Comparison of ENCODE assay signal across 21 cellular contexts in the genomic region with DNA sequence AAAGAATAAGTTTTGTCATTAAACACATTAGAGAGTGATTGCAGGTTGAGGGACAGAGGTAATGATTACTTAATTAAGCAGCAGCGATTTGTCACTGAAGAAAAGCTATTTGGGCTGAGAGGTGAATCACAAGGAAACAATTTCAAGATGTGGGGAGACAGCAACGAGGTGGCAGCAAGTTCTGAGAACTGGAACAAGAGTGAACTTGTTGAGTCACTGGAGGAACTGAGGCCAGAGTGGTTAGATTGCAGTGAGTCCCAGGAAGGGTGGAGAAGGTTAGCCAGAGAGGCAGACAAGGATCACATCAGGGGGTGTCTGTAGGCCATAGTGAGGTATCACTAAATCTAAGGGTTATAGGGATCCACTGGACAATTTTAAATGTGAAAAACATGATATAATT. TPM values are rescaled to one million over a fixed set of nuclear protein-coding genes. Genes with fewer than 3 reads are reported as not detected.
DNase-seq lines count a peak whose midpoint lies in the region; ATAC-seq and TF ChIP-seq lines count a peak whose summit lies in the region.
"Had no signal": no experiment of that assay in that cellular context is flagged by ENCODE, and none has a peak within 500 bp of the region (broad histone marks: within the 10 kb centered on the region; RNA-seq: fewer than 3 reads in every experiment).

No MANE protein-coding gene starts in this region.

- no peak overlapping the region for H3K27ac ChIP-seq in RWPE2 (ENCODE audit: poor library complexity, severe bottlenecking)
- H3K27ac ChIP-seq: dorsolateral prefrontal cortex, heart right ventricle, pancreas, SJCRH30 had no signal

- H3K4me3 ChIP-seq in AG10803 (ENCODE audit: low read length) (no peak overlapping the region), RWPE2 (ENCODE audit: severe bottlenecking) (no peak overlapping the region), fibroblast of pulmonary artery (replicated peaks; ENCODE audit: low read depth, low read length) (no peak overlapping the region)
- H3K4me3 ChIP-seq: dorsolateral prefrontal cortex, esophagus squamous epithelium, heart right ventricle, pancreas, SJCRH30 had no signal

- TF ChIP-seq CTCF in AG10803 (conservative IDR thresholded peaks at IDR 0.05; ENCODE audit: low read length) (no peak), RWPE2 (IDR thresholded peaks at IDR 0.05; ENCODE audit: poor library complexity, severe bottlenecking) (no peak), fibroblast of pulmonary artery (IDR thresholded peaks at IDR 0.05; ENCODE audit: low read length, missing control alignments) (no peak)

- H3K9me3 ChIP-seq in RWPE2 (ENCODE audit: severe bottlenecking), result no peaks in the 10 kb centered on the region
- H3K9me3 ChIP-seq: esophagus squamous epithelium, heart right ventricle, pancreas, SJCRH30 had no signal

- peaks cover 5% of the 10 kb centered on the region for H3K4me1 ChIP-seq in RWPE2 (ENCODE audit: insufficient read depth, poor library complexity, severe bottlenecking)
- H3K4me1 ChIP-seq: heart right ventricle, pancreas, SJCRH30 had no signal

- H3K27me3 ChIP-seq in RWPE2 (ENCODE audit: insufficient read depth, poor library complexity, severe bottlenecking), result no peaks in the 10 kb centered on the region
- H3K27me3 ChIP-seq: dorsolateral prefrontal cortex, esophagus squamous epithelium, heart right ventricle, pancreas, SJCRH30 had no signal

- ATAC-seq in RWPE2 (ENCODE audit: low read depth), result peak; percentile 61; the same call in 2 of the 3 replicates
- ATAC-seq in GM18861 (IDR thresholded peaks at IDR 0.05; ENCODE audit: unreplicated experiment), result no peak
- no peak for ATAC-seq in GM19463 (IDR thresholded peaks at IDR 0.05; ENCODE audit: unreplicated experiment)
- ATAC-seq: heart right ventricle; naive thymus-derived CD4-positive, alpha-beta T cell; pancreas had no signal

- peak; percentile 8 for DNase-seq in AG10803 (ENCODE audit: low read depth)
- DNase-seq in H4 (ENCODE audit: low spot score), result peak; percentile 3
- DNase-seq in RWPE2 (ENCODE audit: low spot score), result no peak
- peak; percentile 0 for DNase-seq in fibroblast of pulmonary artery (ENCODE audit: low read depth)
- no peak for DNase-seq in CD1c-positive myeloid dendritic cell (ENCODE audit: extremely low spot score)
- no peak for DNase-seq in dermis blood vessel endothelial cell
- DNase-seq: activated CD4-positive, alpha-beta T cell treated with anti-CD3 and anti-CD28 coated beads for 4 hours; activated naive CD4-positive, alpha-beta T cell treated with anti-CD3 and anti-CD28 coated beads, Interleukin-2, amount 50 U/mL, for 16 hours; dorsolateral prefrontal cortex; esophagus squamous epithelium; GDM1; heart right ventricle; Karpas-422; naive thymus-derived CD4-positive, alpha-beta T cell; NCI-H1417; pancreas; SJCRH30; stimulated activated CD4-positive, alpha-beta T cell treated with anti-CD3 and anti-CD28 coated beads, Interleukin-4, amount 100 ng/mL, for 4 hours; stimulated activated CD8-positive, alpha-beta memory T cell treated with anti-CD3 and anti-CD28 coated beads, Interleukin-4, amount 100 ng/mL, for 48 hours had no signal

- no peaks in the 10 kb centered on the region for H3K36me3 ChIP-seq in RWPE2 (ENCODE audit: low read depth)
- H3K36me3 ChIP-seq: esophagus squamous epithelium, heart right ventricle, pancreas, SJCRH30 had no signal

RNA-seq across cellular contexts. Expression of a gene that starts 57.9 kb away (rescaled TPM):
- not detected in 2 replicates for total RNA-seq in H4 (2014; rRNA removed; shearing (Covaris generic))
- under 0.01 TPM in 1 of 2 replicates, not detected in the other for total RNA-seq in dermis blood vessel endothelial cell
- total RNA-seq: dorsolateral prefrontal cortex; heart right ventricle; naive thymus-derived CD4-positive, alpha-beta T cell; pancreas; SJCRH30 had no signal

Comparison
In these comparisons a context has a peak if more than half of its experiments do, and no peak if none do; other contexts are left out.
1. DNase-seq: peak in AG10803 (single experiment), H4 (single experiment) and fibroblast of pulmonary artery (single experiment); none in RWPE2 (single experiment), CD1c-positive myeloid dendritic cell (single experiment) and dermis blood vessel endothelial cell (single experiment).